In genomic region chr3:48088056-48088748, GRCh38 we compare ENCODE assay signal across 8 cellular contexts.
DNase-seq lines count a peak whose midpoint lies in the region; ATAC-seq and TF ChIP-seq lines count a peak whose summit lies in the region.

No MANE protein-coding gene starts in this region.

- peaks cover 0 to 50% (median 39%) of the 10 kb centered on the region in 12 donors for H3K4me1 ChIP-seq in heart left ventricle

- DNase-seq in ELR (ENCODE audit: low read depth) (peak; percentile 47), Kasumi-1 (lab: John Stamatoyannopoulos, UW) (peak; percentile 24 to 45), heart left ventricle (peak in 3 of 5 donors; percentile 43 to 61 (median 45)), progenitor cell of endocrine pancreas (ENCODE audit: low spot score, unreplicated experiment) (peak; percentile 9), NAMALWA (ENCODE audit: low spot score) (no peak)
- no peak for DNase-seq in activated T-helper 2 cell treated with anti-CD3 and anti-CD28 coated beads, Interferon-gamma antibody, Interleukin-2, Interleukin-4, amounts not matched to agents 10 μg/mL and 5 μg/mL and 100 μg/mL, durations not matched to agents 14 hours and 24 hours and 36 hours (ENCODE audit: low spot score)

- H3K4me3 Mint-ChIP-seq in activated T-helper 2 cell treated with anti-CD3 and anti-CD28 coated beads, Interferon-gamma antibody, Interleukin-2, Interleukin-4, amounts not matched to agents 10 μg/mL and 5 μg/mL and 100 μg/mL, durations not matched to agents 14 hours and 24 hours and 36 hours (ENCODE audit: low read depth): peak overlapping the region; percentile 97
- H3K4me3 Mint-ChIP-seq in progenitor cell of endocrine pancreas (ENCODE audit: low read depth): peak overlapping the region; percentile 92

- peaks cover 0 to 21% (median 0%) of the 10 kb centered on the region in 9 donors for H3K36me3 ChIP-seq in heart left ventricle

- WGBS in heart left ventricle, 4 donors: 0 to 2% (median 1%) methylated on average over 11 to 40 of the region's 40 CpGs

- H3K9me3 Mint-ChIP-seq in activated T-helper 2 cell treated with anti-CD3 and anti-CD28 coated beads, Interferon-gamma antibody, Interleukin-2, Interleukin-4, amounts not matched to agents 10 μg/mL and 5 μg/mL and 100 μg/mL, durations not matched to agents 14 hours and 24 hours and 36 hours: no peaks in the 10 kb centered on the region
- H3K9me3 Mint-ChIP-seq in progenitor cell of endocrine pancreas (ENCODE audit: low read depth): no peaks in the 10 kb centered on the region

- peaks cover 17% of the 10 kb centered on the region for H3K36me3 Mint-ChIP-seq in activated T-helper 2 cell treated with anti-CD3 and anti-CD28 coated beads, Interferon-gamma antibody, Interleukin-2, Interleukin-4, amounts not matched to agents 10 μg/mL and 5 μg/mL and 100 μg/mL, durations not matched to agents 14 hours and 24 hours and 36 hours (ENCODE audit: low read depth)
- H3K36me3 Mint-ChIP-seq in progenitor cell of endocrine pancreas (ENCODE audit: insufficient read depth): peaks cover 6% of the 10 kb centered on the region

- intact Hi-C loops in activated T-helper 2 cell treated with anti-CD3 and anti-CD28 coated beads, Interferon-gamma antibody, Interleukin-2, Interleukin-4, amounts not matched to agents 10 μg/mL and 5 μg/mL and 100 μg/mL, durations not matched to agents 14 hours and 24 hours and 36 hours (cut with micrococcal nuclease): loop anchor here (1.0 to 10.0 kb wide), 5 partner anchors 25 to 1111 kb away; partner anchors contain the start of genes CCDC12 and NBEAL2
- intact Hi-C loops in heart left ventricle (cut with DNase I): loop anchor here in 8 of 10 donors (1.0 to 10.0 kb wide), 11 partner anchors 42 to 96 kb away; partner anchors contain the start of gene MAP4 (in 2 of the 8)

- peak overlapping the region; percentile 55 to 100 (median 94) for H3K4me3 ChIP-seq in heart left ventricle

- H3K4me1 Mint-ChIP-seq in activated T-helper 2 cell treated with anti-CD3 and anti-CD28 coated beads, Interferon-gamma antibody, Interleukin-2, Interleukin-4, amounts not matched to agents 10 μg/mL and 5 μg/mL and 100 μg/mL, durations not matched to agents 14 hours and 24 hours and 36 hours (ENCODE audit: low read depth): peaks cover 21% of the 10 kb centered on the region
- H3K4me1 Mint-ChIP-seq in progenitor cell of endocrine pancreas (ENCODE audit: low read depth): peaks cover 19% of the 10 kb centered on the region

- peak overlapping the region; percentile 91 for H3K27ac Mint-ChIP-seq in activated T-helper 2 cell treated with anti-CD3 and anti-CD28 coated beads, Interferon-gamma antibody, Interleukin-2, Interleukin-4, amounts not matched to agents 10 μg/mL and 5 μg/mL and 100 μg/mL, durations not matched to agents 14 hours and 24 hours and 36 hours
- peak overlapping the region; percentile 96 for H3K27ac Mint-ChIP-seq in progenitor cell of endocrine pancreas

- peak overlapping the region; percentile 90 to 100 (median 98) for H3K27ac ChIP-seq in heart left ventricle

- peak; percentile 18 for ATAC-seq in GM21423 (IDR thresholded peaks at IDR 0.05; ENCODE audit: unreplicated experiment)
- ATAC-seq in heart left ventricle: peak; percentile 1 to 32 (median 23)
- ATAC-seq in HG02970 (IDR thresholded peaks at IDR 0.05; ENCODE audit: low FRiP score, unreplicated experiment): no peak

- TF ChIP-seq CTCF in heart left ventricle (IDR thresholded peaks at IDR 0.05) (no peak), progenitor cell of endocrine pancreas (IDR thresholded peaks at IDR 0.05; ENCODE audit: unreplicated experiment) (no peak)

- H3K27me3 ChIP-seq in heart left ventricle: no peaks in the 10 kb centered on the region

- peaks cover 2% of the 10 kb centered on the region for H3K27me3 Mint-ChIP-seq in activated T-helper 2 cell treated with anti-CD3 and anti-CD28 coated beads, Interferon-gamma antibody, Interleukin-2, Interleukin-4, amounts not matched to agents 10 μg/mL and 5 μg/mL and 100 μg/mL, durations not matched to agents 14 hours and 24 hours and 36 hours (ENCODE audit: low read depth)
- peaks cover 2% of the 10 kb centered on the region for H3K27me3 Mint-ChIP-seq in progenitor cell of endocrine pancreas

- no peak for TF ChIP-seq POLR2A in heart left ventricle (IDR thresholded peaks at IDR 0.05)

- H3K9me3 ChIP-seq in heart left ventricle: no peaks in the 10 kb centered on the region

Comparison
In these comparisons a context has a peak if more than half of its experiments do, and no peak if none do; other contexts are left out.
1. DNase-seq: peak in ELR (single experiment), Kasumi-1 (2 of 2), heart left ventricle (3 of 5) and progenitor cell of endocrine pancreas (single experiment); none in activated T-helper 2 cell treated with anti-CD3 and anti-CD28 coated beads, Interferon-gamma antibody, Interleukin-2, Interleukin-4, amounts not matched to agents 10 μg/mL and 5 μg/mL and 100 μg/mL, durations not matched to agents 14 hours and 24 hours and 36 hours (single experiment) and NAMALWA (single experiment).